9 cellular contexts compared by ENCODE assay signal in genomic region chr13:25281193-25281936, GRCh38. TPM values are rescaled to one million over a fixed set of nuclear protein-coding genes. Genes with fewer than 3 reads are reported as not detected.
A peak's percentile ranks its signal among the peaks of the same experiment; 100 is the strongest.
DNase-seq lines count a peak whose midpoint lies in the region; ATAC-seq, FAIRE-seq and TF ChIP-seq lines count a peak whose summit lies in the region.
"Had no signal": no experiment of that assay in that cellular context is flagged by ENCODE, and none has a peak within 500 bp of the region (broad histone marks: within the 10 kb centered on the region; RNA-seq: fewer than 3 reads in every experiment).

No MANE protein-coding gene starts in this region.

- H3K4me1 ChIP-seq in uterus (no peaks in the 10 kb centered on the region), sigmoid colon (peaks cover 0 to 29% (median 15%) of the 10 kb centered on the region in 4 donors)

- TF ChIP-seq POLR2A in uterus (IDR thresholded peaks at IDR 0.05) (no peak), sigmoid colon (IDR thresholded peaks at IDR 0.05) (no peak)

- H3K4me3 ChIP-seq in uterus = no peak overlapping the region
- H3K4me3 ChIP-seq in sigmoid colon = no peak overlapping the region
- H3K4me3 ChIP-seq: tibial artery had no signal

- TF ChIP-seq CTCF in uterus (IDR thresholded peaks at IDR 0.05) (no peak), sigmoid colon (IDR thresholded peaks at IDR 0.05) (no peak)

- intact Hi-C loops in uterus (cut with DNase I; ENCODE audit: low total_unique reads) = no loop called here
- intact Hi-C loops in sigmoid colon (cut with DNase I) = no loop called here

- H3K9me3 ChIP-seq in uterus (no peaks in the 10 kb centered on the region), sigmoid colon (no peaks in the 10 kb centered on the region)
- H3K9me3 ChIP-seq: tibial artery had no signal

- no peaks in the 10 kb centered on the region for H3K36me3 ChIP-seq in uterus
- H3K36me3 ChIP-seq in sigmoid colon = no peaks in the 10 kb centered on the region
- H3K36me3 ChIP-seq: tibial artery had no signal

- WGBS in sigmoid colon, 2 donors = 52 to 61% methylated on average over 4 of the region's 4 CpGs

- TF ChIP-seq EP300 in sigmoid colon (IDR thresholded peaks at IDR 0.05) = no peak

- no peaks in the 10 kb centered on the region for H3K27me3 ChIP-seq in uterus
- H3K27me3 ChIP-seq in sigmoid colon = no peaks in the 10 kb centered on the region
- H3K27me3 ChIP-seq: tibial artery had no signal

- H3K27ac ChIP-seq in uterus (no peak overlapping the region), sigmoid colon (no peak overlapping the region)
- H3K27ac ChIP-seq: tibial artery had no signal

- peak; percentile 42 for ATAC-seq in GM19324 (IDR thresholded peaks at IDR 0.05; ENCODE audit: low FRiP score, unreplicated experiment)
- peak; percentile 73 for ATAC-seq in HG03175 (IDR thresholded peaks at IDR 0.05; ENCODE audit: unreplicated experiment)

- FAIRE-seq in urothelium cell line (lab: Jason Lieb, UNC) = no peak

- DNase-seq in DMS79 treated with DMSO at 0.1 percent for 48 hours (lab: John Stamatoyannopoulos, UW) (peak; percentile 34), uterus (no peak), urothelium cell line (ENCODE audit: low spot score) (no peak), sigmoid colon (no peak), cerebellar cortex (ENCODE audit: low spot score) (no peak)
- DNase-seq in central memory CD4-positive, alpha-beta T cell = peak; percentile 3
- DNase-seq: tibial artery had no signal

RNA-seq across cellular contexts. Expression of gene MTMR6, which starts 5.9 kb away (rescaled TPM):
- total RNA-seq in uterus (10 to 100 TPM in 3 of 4 donors, 1 to 10 TPM in 1; 10.0 to 36.4 (median 27.3) TPM), sigmoid colon (10 to 100 TPM; 21.6 to 33.1 (median 29.9) TPM)
- polyA plus RNA-seq in sigmoid colon = 10 to 100 TPM in 2 of 3 donors, 1 to 10 TPM in 1; 8.9 to 10.4 (median 10.2) TPM

RNA-seq across cellular contexts. Expression of gene NUP58, which starts 20.1 kb away (rescaled TPM):
- total RNA-seq in uterus = 100 to 1,000 TPM in 1 of 4 donors, 10 to 100 TPM in 3; 49.7 to 130 (median 61.1) TPM
- 10 to 100 TPM; 30.3 to 50.3 (median 34.1) TPM for total RNA-seq in sigmoid colon
- 10 to 100 TPM; 10.2 to 17.6 (median 13.0) TPM for polyA plus RNA-seq in sigmoid colon

Comparison
In these comparisons a context has a peak if more than half of its experiments do, and no peak if none do; other contexts are left out.
1. DNase-seq: peak in DMS79 treated with DMSO at 0.1 percent for 48 hours (single experiment) and central memory CD4-positive, alpha-beta T cell (single experiment); none in uterus (0 of 2), urothelium cell line (single experiment), sigmoid colon (single experiment) and cerebellar cortex (single experiment).